Comparison of ENCODE assay signal across 8 cellular contexts in genomic region chr2:111494981-111495315, GRCh38.
DNase-seq lines count a peak whose midpoint lies in the region; ATAC-seq, FAIRE-seq and TF ChIP-seq lines count a peak whose summit lies in the region.
"Not testable (repeated sequence)": the region's sequence is repeated elsewhere in the genome, so short reads cannot be mapped to it uniquely, and the experiment has no call there.

No MANE protein-coding gene starts in this region.

- H3K4me3 Mint-ChIP-seq in activated CD4-positive, alpha-beta T cell treated with anti-CD3 and anti-CD28 coated beads, Interleukin-2, amount 10 ng/mL, durations not matched to agents 24 days and 14 days, result peak overlapping the region; percentile 73
- H3K4me3 Mint-ChIP-seq in chondrocyte (ENCODE audit: unreplicated experiment), result peak overlapping the region; percentile 65

- not testable (repeated sequence) for H3K9me3 Mint-ChIP-seq in activated CD4-positive, alpha-beta T cell treated with anti-CD3 and anti-CD28 coated beads, Interleukin-2, amount 10 ng/mL, durations not matched to agents 24 days and 14 days; chondrocyte (ENCODE audit: low read depth)

- H3K36me3 ChIP-seq in iPS-15b (ENCODE audit: control insufficient read depth, insufficient read depth, low read length), result not testable (repeated sequence)

- ATAC-seq in GM19043 (IDR thresholded peaks at IDR 0.05; ENCODE audit: low read depth, unreplicated experiment) (peak; percentile 32), HG02678 (IDR thresholded peaks at IDR 0.05; ENCODE audit: unreplicated experiment) (peak; percentile 54)

- not testable (repeated sequence) for H3K9ac ChIP-seq in iPS-15b (ENCODE audit: low read depth, low read length)

- not testable (repeated sequence) for H3K27ac ChIP-seq in HL-60 (replicated peaks)

- not testable (repeated sequence) for H3K27me3 Mint-ChIP-seq in activated CD4-positive, alpha-beta T cell treated with anti-CD3 and anti-CD28 coated beads, Interleukin-2, amount 10 ng/mL, durations not matched to agents 24 days and 14 days; chondrocyte (ENCODE audit: low read depth)

- not testable (repeated sequence) for H3K27me3 ChIP-seq in HL-60 (ENCODE audit: insufficient read depth, poor library complexity, severe bottlenecking); iPS-15b (ENCODE audit: control insufficient read depth, insufficient read depth, low read length)

- peaks cover 18% of the 10 kb centered on the region for H3K4me1 Mint-ChIP-seq in activated CD4-positive, alpha-beta T cell treated with anti-CD3 and anti-CD28 coated beads, Interleukin-2, amount 10 ng/mL, durations not matched to agents 24 days and 14 days
- H3K4me1 Mint-ChIP-seq in chondrocyte (ENCODE audit: low read depth), result peaks cover 33% of the 10 kb centered on the region

- H3K4me1 ChIP-seq in iPS-15b (ENCODE audit: control insufficient read depth, insufficient read depth, low read length), result not testable (repeated sequence)

- DNase-seq in HL-60 (ENCODE audit: low read depth in 1 of 2, low spot score in 1 of 2); activated CD4-positive, alpha-beta T cell treated with anti-CD3 and anti-CD28 coated beads, Interleukin-2, amount 10 ng/mL, durations not matched to agents 24 days and 14 days; chondrocyte (ENCODE audit: low spot score); retinal pigment epithelial cell (ENCODE audit: low read depth): not testable (repeated sequence)

- not testable (repeated sequence) for TF ChIP-seq CTCF in HL-60 (IDR thresholded peaks at IDR 0.05; ENCODE audit: insufficient read depth, low read length); chondrocyte (IDR thresholded peaks at IDR 0.05); retinal pigment epithelial cell (conservative IDR thresholded peaks at IDR 0.05; ENCODE audit: low read depth, low read length)

- H3K4me3 ChIP-seq in HL-60 (replicated peaks; ENCODE audit: insufficient read depth, low read length) (peak overlapping the region; percentile 36), iPS-15b (ENCODE audit: low read depth, low read length) (peak overlapping the region; percentile 8), retinal pigment epithelial cell (ENCODE audit: low read length) (peak overlapping the region; percentile 51)

- FAIRE-seq in A204.1 (lab: Jason Lieb, UNC), result peak; percentile 84

- peak overlapping the region; percentile 80 for H3K27ac Mint-ChIP-seq in activated CD4-positive, alpha-beta T cell treated with anti-CD3 and anti-CD28 coated beads, Interleukin-2, amount 10 ng/mL, durations not matched to agents 24 days and 14 days
- peak overlapping the region; percentile 70 for H3K27ac Mint-ChIP-seq in chondrocyte (ENCODE audit: unreplicated experiment)

- intact Hi-C loops in activated CD4-positive, alpha-beta T cell treated with anti-CD3 and anti-CD28 coated beads, Interleukin-2, amount 10 ng/mL, durations not matched to agents 24 days and 14 days (cut with micrococcal nuclease), result not testable (repeated sequence)

- not testable (repeated sequence) for H3K36me3 Mint-ChIP-seq in activated CD4-positive, alpha-beta T cell treated with anti-CD3 and anti-CD28 coated beads, Interleukin-2, amount 10 ng/mL, durations not matched to agents 24 days and 14 days (ENCODE audit: low read depth); chondrocyte (ENCODE audit: low read depth)

- not testable (repeated sequence) for H3K9me3 ChIP-seq in iPS-15b (ENCODE audit: control insufficient read depth, insufficient read depth, low read length)
